Comparison of ENCODE assay signal across 8 cellular contexts in genomic region chr12:57611116-57611809, GRCh38. TPM values are rescaled to one million over a fixed set of nuclear protein-coding genes. Genes with fewer than 3 reads are reported as not detected.
DNase-seq lines count a peak whose midpoint lies in the region; ATAC-seq and TF ChIP-seq lines count a peak whose summit lies in the region.

ARHGEF25 (plus strand) TSS chr12:57611435; CDS start chr12:57611895, 460 bp downstream.

- peak; percentile 55 for DNase-seq in Caki2 (ENCODE audit: low read depth)
- DNase-seq in H7: peak; percentile 97
- peak; percentile 73 to 85 for DNase-seq in NCI-H524 (lab: John Stamatoyannopoulos, UW)
- no peak for DNase-seq in activated T-helper 1 cell treated with anti-CD3 and anti-CD28 coated beads, Interleukin-12 subunit alpha, Interleukin-12 subunit beta, Interleukin-2, Interleukin-4 antibody, amounts not matched to agents 30 ng/mL and 10 ng/mL and 1 ng/mL, durations not matched to agents 14 hours and 24 hours and 36 hours (ENCODE audit: low spot score)
- DNase-seq in fibroblast of mammary gland (ENCODE audit: low read depth): peak; percentile 36
- DNase-seq in naive thymus-derived CD4-positive, alpha-beta T cell: peak in 4 of 9 donors; percentile 20 to 53 (median 32)
- DNase-seq in ureter (ENCODE audit: low spot score): peak; percentile 86
- no peak for DNase-seq in HUDEP-2 (lab: John Stamatoyannopoulos, UW; ENCODE audit: unreplicated experiment in 76 of 76)

- peaks cover 64% of the 10 kb centered on the region for H3K27me3 ChIP-seq in H7 (ENCODE audit: control insufficient read depth, insufficient read depth, low read length)
- H3K27me3 ChIP-seq in naive thymus-derived CD4-positive, alpha-beta T cell (ENCODE audit: control insufficient read depth in 2 of 2, insufficient read depth in 2 of 2, low read length in 2 of 2): peaks cover 0 to 2% of the 10 kb centered on the region in 2 donors

- intact Hi-C loops in activated T-helper 1 cell treated with anti-CD3 and anti-CD28 coated beads, Interleukin-12 subunit alpha, Interleukin-12 subunit beta, Interleukin-2, Interleukin-4 antibody, amounts not matched to agents 30 ng/mL and 10 ng/mL and 1 ng/mL, durations not matched to agents 14 hours and 24 hours and 36 hours (cut with micrococcal nuclease): loop anchor here (1.0 to 5.0 kb wide), 3 partner anchors 10 to 131 kb away; partner anchors contain the start of gene KIF5A
- intact Hi-C loops in naive thymus-derived CD4-positive, alpha-beta T cell (cut with micrococcal nuclease): no loop called here

- no peaks in the 10 kb centered on the region for H3K9me3 Mint-ChIP-seq in activated T-helper 1 cell treated with anti-CD3 and anti-CD28 coated beads, Interleukin-12 subunit alpha, Interleukin-12 subunit beta, Interleukin-2, Interleukin-4 antibody, amounts not matched to agents 30 ng/mL and 10 ng/mL and 1 ng/mL, durations not matched to agents 14 hours and 24 hours and 36 hours
- no peaks in the 10 kb centered on the region for H3K9me3 Mint-ChIP-seq in naive thymus-derived CD4-positive, alpha-beta T cell

- H3K36me3 ChIP-seq in H7 (replicated peaks; ENCODE audit: control insufficient read depth, insufficient read depth, low read length): no peaks in the 10 kb centered on the region; the same call in 1 of the 2 replicates
- no peaks in the 10 kb centered on the region for H3K36me3 ChIP-seq in naive thymus-derived CD4-positive, alpha-beta T cell (ENCODE audit: control insufficient read depth in 2 of 3, insufficient read depth in 3 of 3, low read length in 3 of 3)

- CTCF ChIA-PET in naive thymus-derived CD4-positive, alpha-beta T cell (lab: Charles Lee): no interaction called here

- peaks cover 5% of the 10 kb centered on the region for H3K4me1 Mint-ChIP-seq in activated T-helper 1 cell treated with anti-CD3 and anti-CD28 coated beads, Interleukin-12 subunit alpha, Interleukin-12 subunit beta, Interleukin-2, Interleukin-4 antibody, amounts not matched to agents 30 ng/mL and 10 ng/mL and 1 ng/mL, durations not matched to agents 14 hours and 24 hours and 36 hours (ENCODE audit: low read depth)
- peaks cover 0 to 16% (median 6%) of the 10 kb centered on the region in 7 donors for H3K4me1 Mint-ChIP-seq in naive thymus-derived CD4-positive, alpha-beta T cell

- POLR2A ChIA-PET in naive thymus-derived CD4-positive, alpha-beta T cell (lab: Charles Lee): interaction anchor here (0.6 to 1.1 kb wide), 3 partner anchors 9 to 511 kb away, joined by 3 to 4 read pairs (median 3); no protein-coding TSS in a partner anchor

- TF ChIP-seq CTCF in fibroblast of mammary gland (conservative IDR thresholded peaks at IDR 0.05; ENCODE audit: control insufficient read depth, insufficient read depth, low read depth, low read length): no peak

- peak within 1 kb of the TSS; percentile 43 for H3K27ac Mint-ChIP-seq in activated T-helper 1 cell treated with anti-CD3 and anti-CD28 coated beads, Interleukin-12 subunit alpha, Interleukin-12 subunit beta, Interleukin-2, Interleukin-4 antibody, amounts not matched to agents 30 ng/mL and 10 ng/mL and 1 ng/mL, durations not matched to agents 14 hours and 24 hours and 36 hours
- H3K27ac Mint-ChIP-seq in naive thymus-derived CD4-positive, alpha-beta T cell: peak within 1 kb of the TSS in 6 of 9 donors; percentile 15 to 84 (median 42)

- H3K4me1 ChIP-seq in naive thymus-derived CD4-positive, alpha-beta T cell (ENCODE audit: control insufficient read depth in 2 of 2, insufficient read depth in 2 of 2, low read length in 2 of 2): peaks cover 0 to 8% of the 10 kb centered on the region in 2 donors

- H3K27me3 Mint-ChIP-seq in activated T-helper 1 cell treated with anti-CD3 and anti-CD28 coated beads, Interleukin-12 subunit alpha, Interleukin-12 subunit beta, Interleukin-2, Interleukin-4 antibody, amounts not matched to agents 30 ng/mL and 10 ng/mL and 1 ng/mL, durations not matched to agents 14 hours and 24 hours and 36 hours (ENCODE audit: insufficient read depth): peaks cover 41% of the 10 kb centered on the region
- H3K27me3 Mint-ChIP-seq in naive thymus-derived CD4-positive, alpha-beta T cell: peaks cover 0 to 54% (median 24%) of the 10 kb centered on the region in 5 donors

- in situ Hi-C loops in Caki2 (cut with HindIII; ENCODE audit: low pct_unique_long_range_greater_than_20kb, low sequenced_read_pairs): no loop called here

- ATAC-seq in naive thymus-derived CD4-positive, alpha-beta T cell: peak; percentile 61

- no peaks in the 10 kb centered on the region for H3K9me3 ChIP-seq in naive thymus-derived CD4-positive, alpha-beta T cell (ENCODE audit: control insufficient read depth in 2 of 3, low read length in 3 of 3)

- peak within 1 kb of the TSS; percentile 11 for H3K27ac ChIP-seq in naive thymus-derived CD4-positive, alpha-beta T cell (ENCODE audit: low read depth, low read length)

- peak within 1 kb of the TSS; percentile 63 for H3K4me3 ChIP-seq in H7 (ENCODE audit: insufficient read depth, low read depth, low read length)
- H3K4me3 ChIP-seq in fibroblast of mammary gland (ENCODE audit: control insufficient read depth, low read depth, low read length): peak within 1 kb of the TSS; percentile 57
- peak within 1 kb of the TSS; percentile 60 for H3K4me3 ChIP-seq in naive thymus-derived CD4-positive, alpha-beta T cell (ENCODE audit: low read length)

- H3K4me3 Mint-ChIP-seq in activated T-helper 1 cell treated with anti-CD3 and anti-CD28 coated beads, Interleukin-12 subunit alpha, Interleukin-12 subunit beta, Interleukin-2, Interleukin-4 antibody, amounts not matched to agents 30 ng/mL and 10 ng/mL and 1 ng/mL, durations not matched to agents 14 hours and 24 hours and 36 hours: peak within 1 kb of the TSS; percentile 75
- H3K4me3 Mint-ChIP-seq in naive thymus-derived CD4-positive, alpha-beta T cell: peak within 1 kb of the TSS; percentile 65 to 88 (median 80)

- H3K36me3 Mint-ChIP-seq in activated T-helper 1 cell treated with anti-CD3 and anti-CD28 coated beads, Interleukin-12 subunit alpha, Interleukin-12 subunit beta, Interleukin-2, Interleukin-4 antibody, amounts not matched to agents 30 ng/mL and 10 ng/mL and 1 ng/mL, durations not matched to agents 14 hours and 24 hours and 36 hours (ENCODE audit: low read depth): peaks cover 2% of the 10 kb centered on the region
- peaks cover 0 to 13% (median 0%) of the 10 kb centered on the region in 5 donors for H3K36me3 Mint-ChIP-seq in naive thymus-derived CD4-positive, alpha-beta T cell

RNA-seq across cellular contexts. Expression of gene ARHGEF25, which starts in this region (rescaled TPM):
- 43.3 and 58.6 TPM in 2 replicates for total RNA-seq in Caki2 (2014; rRNA removed; shearing (Covaris generic); ENCODE audit: low replicate concordance)
- 8.7 and 19.8 TPM in 2 replicates for total RNA-seq in H7 (2014; rRNA removed; shearing (Covaris generic))
- 0.60 and 1.5 TPM in 2 replicates for total RNA-seq in activated T-helper 1 cell treated with anti-CD3 and anti-CD28 coated beads, Interleukin-12 subunit alpha, Interleukin-12 subunit beta, Interleukin-2, Interleukin-4 antibody, amounts not matched to agents 30 ng/mL and 10 ng/mL and 1 ng/mL, durations not matched to agents 14 hours and 24 hours and 36 hours
- total RNA-seq in naive thymus-derived CD4-positive, alpha-beta T cell: 1 to 10 TPM in 1 of 5 experiments, under 1 TPM in 4; 0.29 to 1.2 (median 0.84) TPM
- not detected for polyA plus RNA-seq in naive thymus-derived CD4-positive, alpha-beta T cell
- total RNA-seq in ureter: 41.5 TPM

Comparison
In these comparisons a context has a peak if more than half of its experiments do, and no peak if none do; other contexts are left out.
1. DNase-seq: peak in Caki2 (single experiment), H7 (single experiment), NCI-H524 (2 of 2), fibroblast of mammary gland (single experiment) and ureter (single experiment); none in activated T-helper 1 cell treated with anti-CD3 and anti-CD28 coated beads, Interleukin-12 subunit alpha, Interleukin-12 subunit beta, Interleukin-2, Interleukin-4 antibody, amounts not matched to agents 30 ng/mL and 10 ng/mL and 1 ng/mL, durations not matched to agents 14 hours and 24 hours and 36 hours (single experiment) and HUDEP-2 (0 of 76).
2. Peak in every context shown above with its lines, with median percentiles within 50 percentile points of each other: H3K4me3 ChIP-seq.